ENCODE assay signal across 14 cellular contexts in the genomic region with DNA sequence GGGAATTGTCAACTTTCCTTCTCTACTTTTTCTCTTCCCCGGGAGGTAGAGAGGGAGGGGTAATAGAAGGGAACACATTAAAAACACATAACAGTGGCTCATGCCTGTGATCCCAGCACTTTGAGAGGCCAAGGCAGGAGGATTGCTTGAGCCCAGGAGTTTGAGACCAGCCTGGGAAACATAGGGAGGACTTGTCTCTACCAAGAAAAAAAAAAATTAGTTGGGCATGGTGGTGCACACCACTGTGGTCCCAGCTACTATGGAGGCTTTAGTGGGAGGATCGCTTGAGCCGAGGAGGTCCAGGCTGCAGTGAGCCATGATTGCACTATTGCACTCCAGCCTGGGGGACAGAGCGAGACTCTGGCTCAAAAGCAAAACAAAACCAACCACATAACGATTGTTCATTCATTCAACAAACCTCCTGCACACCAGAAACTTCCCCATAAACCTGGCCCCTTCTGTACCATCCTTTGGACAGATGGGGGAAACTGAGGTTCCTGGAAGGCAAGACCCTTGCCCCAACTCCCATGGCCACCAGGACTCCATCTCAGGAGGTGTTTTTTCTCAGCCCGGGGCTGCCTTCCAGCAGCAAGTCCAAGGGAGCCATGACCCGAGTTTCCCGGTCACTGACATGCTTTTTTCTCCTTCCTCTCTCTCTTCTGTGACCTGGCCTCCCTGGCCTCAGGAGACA. TPM values are rescaled to one million over a fixed set of nuclear protein-coding genes. Genes with fewer than 3 reads are reported as not detected.
DNase-seq lines count a peak whose midpoint lies in the region; ATAC-seq and TF ChIP-seq lines count a peak whose summit lies in the region.
"Had no signal": no experiment of that assay in that cellular context is flagged by ENCODE, and none has a peak within 500 bp of the region (broad histone marks: within the 10 kb centered on the region; RNA-seq: fewer than 3 reads in every experiment).

No MANE protein-coding gene starts in this region.

- no peak overlapping the region for H2BK5ac ChIP-seq in IMR-90 (ENCODE audit: low read depth, low read length, poor library complexity, severe bottlenecking)

- no peak overlapping the region for H3K56ac ChIP-seq in IMR-90 (ENCODE audit: extremely low read depth, insufficient read depth, low read length)

- no peak for TF ChIP-seq CTCF in IMR-90 (conservative IDR thresholded peaks at IDR 0.05; ENCODE audit: low read depth, low read length)
- TF ChIP-seq CTCF in body of pancreas (IDR thresholded peaks at IDR 0.05), result no peak

- peaks cover 0 to 31% of the 10 kb centered on the region in 2 experiments; a peak in 3 of 4 replicates for H3K79me1 ChIP-seq in IMR-90 (ENCODE audit: low read depth in 1 of 2, low read length in 2 of 2)

- H3K14ac ChIP-seq in IMR-90 (replicated peaks; ENCODE audit: low read depth, low read length), result no peak overlapping the region

- peaks cover 31% of the 10 kb centered on the region for H3K4me1 ChIP-seq in CD4-positive, CD25-positive, alpha-beta regulatory T cell (ENCODE audit: control insufficient read depth, insufficient read depth, low read length, poor library complexity, severe bottlenecking)
- H3K4me1 ChIP-seq in IMR-90 (ENCODE audit: control insufficient read depth, insufficient read depth, low read length) (peaks cover 13% of the 10 kb centered on the region), body of pancreas (peaks cover 23% of the 10 kb centered on the region)

- H3K27me3 Mint-ChIP-seq in CD4-positive, CD25-positive, alpha-beta regulatory T cell, result peaks cover 13% of the 10 kb centered on the region
- H3K27me3 Mint-ChIP-seq in effector memory CD8-positive, alpha-beta T cell, result peaks cover 0 to 10% of the 10 kb centered on the region in 2 donors
- peaks cover 6 to 7% of the 10 kb centered on the region in 2 donors for H3K27me3 Mint-ChIP-seq in natural killer cell treated with Interleukin-12 subunit alpha and Interleukin-12 subunit beta and Interleukin-15 and Interleukin-18, amount 100 ng/mL, for 72 hours

- H3K36me3 ChIP-seq in CD4-positive, CD25-positive, alpha-beta regulatory T cell (ENCODE audit: control insufficient read depth, insufficient read depth, low read length), result peaks cover 17% of the 10 kb centered on the region
- H3K36me3 ChIP-seq in IMR-90 (ENCODE audit: control insufficient read depth, insufficient read depth, low read length) (no peaks in the 10 kb centered on the region), body of pancreas (replicated peaks in 1 of 2; ENCODE audit: insufficient read depth in 1 of 2, low read depth in 2 of 2) (no peaks in the 10 kb centered on the region)

- intact Hi-C loops in IMR-90 (cut with micrococcal nuclease) (no loop called here), body of pancreas (cut with DNase I) (no loop called here)

- 0 out of 2 replicates have a peak overlapping the region, but pooled peaks have one; percentile 36 for H3K4ac ChIP-seq in IMR-90 (ENCODE audit: low read depth, low read length)

- H3K23ac ChIP-seq in IMR-90 (ENCODE audit: low read depth, low read length), result no peak overlapping the region; the same call in 1 of the 2 replicates

- no peak overlapping the region for H2BK20ac ChIP-seq in IMR-90 (ENCODE audit: low read depth, low read length)

- in situ Hi-C loops in IMR-90 (cut with MboI; ENCODE audit: low sequenced_read_pairs), result no loop called here

- H3K4me3 ChIP-seq in CD4-positive, CD25-positive, alpha-beta regulatory T cell (ENCODE audit: low read depth, low read length), result peak overlapping the region; percentile 11
- H3K4me3 ChIP-seq in IMR-90 (ENCODE audit: insufficient read depth, low read depth, low read length), result no peak overlapping the region
- H3K4me3 ChIP-seq in body of pancreas, result no peak overlapping the region

- dilution Hi-C loops in IMR-90 (cut with HindIII; ENCODE audit: low sequenced_read_pairs, unreplicated experiment), result no loop called here

- peak overlapping the region; percentile 7 to 95 (median 71) for H3K4me3 Mint-ChIP-seq in CD4-positive, CD25-positive, alpha-beta regulatory T cell
- H3K4me3 Mint-ChIP-seq in effector memory CD8-positive, alpha-beta T cell, result peak overlapping the region; percentile 94 to 98
- H3K4me3 Mint-ChIP-seq in natural killer cell treated with Interleukin-12 subunit alpha and Interleukin-12 subunit beta and Interleukin-15 and Interleukin-18, amount 100 ng/mL, for 72 hours, result peak overlapping the region; percentile 30
- H3K4me3 Mint-ChIP-seq: activated CD8-positive, alpha-beta memory T cell treated with anti-CD3 and anti-CD28 coated beads, Interleukin-2, amount 10 ng/mL, durations not matched to agents 7 days and 5 days had no signal

- no peak overlapping the region for H3K18ac ChIP-seq in IMR-90 (ENCODE audit: low read depth, low read length)

- peak overlapping the region; percentile 80 for H2AFZ ChIP-seq in IMR-90 (replicated peaks; ENCODE audit: low read length, poor library complexity)

- no peak for TF ChIP-seq RAD21 in IMR-90 (IDR thresholded peaks at IDR 0.05; ENCODE audit: low read length)

- no TSS peak for BruUV-seq in IMR-90 (replicated peaks; lab: Mats Ljungman, UMichigan)

- H3K9me1 ChIP-seq in IMR-90 (ENCODE audit: insufficient read depth, low read length), result peaks cover 3% of the 10 kb centered on the region; the same call in 1 of the 2 replicates

- H4K20me1 ChIP-seq in IMR-90 (ENCODE audit: insufficient read depth, low read length), result peaks cover 14% of the 10 kb centered on the region; the same call in 1 of the 2 replicates

- H3K27ac ChIP-seq in CD4-positive, CD25-positive, alpha-beta regulatory T cell (ENCODE audit: insufficient read depth, low read length, poor library complexity, severe bottlenecking), result no peak overlapping the region
- H3K27ac ChIP-seq in IMR-90 (ENCODE audit: insufficient read depth, low read length) (no peak overlapping the region), body of pancreas (no peak overlapping the region)
- H3K27ac ChIP-seq: epithelial cell of prostate had no signal

- ATAC-seq in CD4-positive, CD25-positive, alpha-beta regulatory T cell (ENCODE audit: low read depth in 2 of 2), result no peak
- no peak for ATAC-seq in IMR-90 (ENCODE audit: low read depth)
- ATAC-seq in effector memory CD8-positive, alpha-beta T cell (replicated peaks), result no peak
- no peak for ATAC-seq in natural killer cell treated with Interleukin-12 subunit alpha and Interleukin-12 subunit beta and Interleukin-15 and Interleukin-18, amount 100 ng/mL, for 72 hours
- ATAC-seq in HG02798 (IDR thresholded peaks at IDR 0.05; ENCODE audit: poor library complexity, unreplicated experiment), result no peak
- no peak for ATAC-seq in GM21576 (IDR thresholded peaks at IDR 0.05; ENCODE audit: unreplicated experiment)
- ATAC-seq in body of pancreas, result no peak
- ATAC-seq: activated CD8-positive, alpha-beta memory T cell treated with anti-CD3 and anti-CD28 coated beads, Interleukin-2, amount 10 ng/mL, durations not matched to agents 7 days and 5 days; stimulated activated naive CD8-positive, alpha-beta T cell treated with anti-CD3 and anti-CD28 coated beads, Interleukin-15, Interleukin-2, amounts not matched to agents 100 U/mL and 50 U/mL, for 24 hours had no signal

- no peak overlapping the region for H2BK120ac ChIP-seq in IMR-90 (ENCODE audit: low read depth, low read length)

- H2AK9ac ChIP-seq in IMR-90 (replicated peaks; ENCODE audit: low read depth, low read length, poor library complexity), result peak overlapping the region; percentile 38

- H3K36me3 Mint-ChIP-seq in CD4-positive, CD25-positive, alpha-beta regulatory T cell, result no peaks in the 10 kb centered on the region
- H3K36me3 Mint-ChIP-seq in effector memory CD8-positive, alpha-beta T cell (ENCODE audit: insufficient read depth), result peaks cover 100% of the 10 kb centered on the region
- H3K36me3 Mint-ChIP-seq in natural killer cell treated with Interleukin-12 subunit alpha and Interleukin-12 subunit beta and Interleukin-15 and Interleukin-18, amount 100 ng/mL, for 72 hours, result peaks cover 5% of the 10 kb centered on the region
- H3K36me3 Mint-ChIP-seq: activated CD8-positive, alpha-beta memory T cell treated with anti-CD3 and anti-CD28 coated beads, Interleukin-2, amount 10 ng/mL, durations not matched to agents 7 days and 5 days had no signal

- WGBS in IMR-90 (ENCODE audit: extremely low coverage in 2 of 2, insufficient read length in 1 of 2), 2 experiments, result no CpG with 5 or more reads among the region's 8 CpGs
- 53 to 60% methylated on average over 8 of the region's 8 CpGs for WGBS in body of pancreas, 2 donors

- peaks cover 3 to 40% (median 22%) of the 10 kb centered on the region in 4 donors for H3K4me1 Mint-ChIP-seq in CD4-positive, CD25-positive, alpha-beta regulatory T cell
- peaks cover 54 to 70% of the 10 kb centered on the region in 2 donors for H3K4me1 Mint-ChIP-seq in effector memory CD8-positive, alpha-beta T cell (ENCODE audit: low read depth in 2 of 2)
- H3K4me1 Mint-ChIP-seq in natural killer cell treated with Interleukin-12 subunit alpha and Interleukin-12 subunit beta and Interleukin-15 and Interleukin-18, amount 100 ng/mL, for 72 hours (ENCODE audit: low read depth in 2 of 2), result peaks cover 51 to 56% of the 10 kb centered on the region in 2 donors

- peak in 1 of 3 donors; percentile 20 for DNase-seq in CD4-positive, CD25-positive, alpha-beta regulatory T cell
- no peak for DNase-seq in IMR-90
- DNase-seq in effector memory CD8-positive, alpha-beta T cell, result peak in 2 of 3 experiments; percentile 28 to 33
- DNase-seq in natural killer cell treated with Interleukin-12 subunit alpha and Interleukin-12 subunit beta and Interleukin-15 and Interleukin-18, amount 100 ng/mL, for 72 hours (ENCODE audit: low spot score), result no peak
- no peak for DNase-seq in NCI-H1048 (lab: John Stamatoyannopoulos, UW)
- DNase-seq in body of pancreas, result no peak
- DNase-seq: activated CD8-positive, alpha-beta memory T cell treated with anti-CD3 and anti-CD28 coated beads, Interleukin-2, amount 10 ng/mL, durations not matched to agents 7 days and 5 days; kidney glomerular epithelial cell; NCI-H510A treated with DMSO at 0.1 percent for 48 hours; RPMI8226; stimulated activated naive CD8-positive, alpha-beta T cell treated with anti-CD3 and anti-CD28 coated beads, Interleukin-15, Interleukin-2, amounts not matched to agents 100 U/mL and 50 U/mL, for 24 hours had no signal

- no peak for TF ChIP-seq POLR2A in IMR-90 (IDR thresholded peaks at IDR 0.05; ENCODE audit: low read depth, low read length)
- no peak for TF ChIP-seq POLR2A in body of pancreas (IDR thresholded peaks at IDR 0.05)

- POLR2A ChIA-PET in IMR-90 (lab: Charles Lee; ENCODE audit: unreplicated experiment), result no interaction called here

- H4K5ac ChIP-seq in IMR-90 (ENCODE audit: low read depth, low read length), result no peak overlapping the region

- no peaks in the 10 kb centered on the region for H3K9me3 ChIP-seq in CD4-positive, CD25-positive, alpha-beta regulatory T cell (ENCODE audit: control insufficient read depth in 2 of 2, low read length in 2 of 2)
- H3K9me3 ChIP-seq in IMR-90 (ENCODE audit: control insufficient read depth, insufficient read depth, low read length) (no peaks in the 10 kb centered on the region), body of pancreas (no peaks in the 10 kb centered on the region)

- H3K27ac Mint-ChIP-seq in CD4-positive, CD25-positive, alpha-beta regulatory T cell, result peak overlapping the region in 1 of 3 donors; percentile 87
- H3K27ac Mint-ChIP-seq in effector memory CD8-positive, alpha-beta T cell, result peak overlapping the region; percentile 96 to 100
- H3K27ac Mint-ChIP-seq in natural killer cell treated with Interleukin-12 subunit alpha and Interleukin-12 subunit beta and Interleukin-15 and Interleukin-18, amount 100 ng/mL, for 72 hours, result peak overlapping the region; percentile 21 to 30
- H3K27ac Mint-ChIP-seq: activated CD8-positive, alpha-beta memory T cell treated with anti-CD3 and anti-CD28 coated beads, Interleukin-2, amount 10 ng/mL, durations not matched to agents 7 days and 5 days had no signal

- peaks cover 0 to 7% (median 0%) of the 10 kb centered on the region in 7 donors for H3K9me3 Mint-ChIP-seq in CD4-positive, CD25-positive, alpha-beta regulatory T cell
- no peaks in the 10 kb centered on the region for H3K9me3 Mint-ChIP-seq in effector memory CD8-positive, alpha-beta T cell
- no peaks in the 10 kb centered on the region for H3K9me3 Mint-ChIP-seq in natural killer cell treated with Interleukin-12 subunit alpha and Interleukin-12 subunit beta and Interleukin-15 and Interleukin-18, amount 100 ng/mL, for 72 hours

- H4K91ac ChIP-seq in IMR-90 (ENCODE audit: insufficient read depth, low read depth, low read length), result no peak overlapping the region; the same call in 1 of the 2 replicates

- CTCF ChIA-PET in IMR-90 (lab: Yijun Ruan, JAX), result interaction anchor here (0.5 to 1.8 kb wide), 2 partner anchors 15 to 33 kb away, joined by 3 to 7 read pairs; no protein-coding TSS in a partner anchor

- H3K27me3 ChIP-seq in CD4-positive, CD25-positive, alpha-beta regulatory T cell (ENCODE audit: control insufficient read depth, insufficient read depth, low read length), result no peaks in the 10 kb centered on the region
- H3K27me3 ChIP-seq in IMR-90 (ENCODE audit: control insufficient read depth, insufficient read depth, low read length) (no peaks in the 10 kb centered on the region), body of pancreas (no peaks in the 10 kb centered on the region)

- H2BK15ac ChIP-seq in IMR-90 (ENCODE audit: low read depth, low read length), result no peak overlapping the region

- no peak overlapping the region for H3K9ac ChIP-seq in IMR-90 (ENCODE audit: low read depth, low read length)

- peak overlapping the region; percentile 6; the same call in 1 of the 2 replicates for H3K4me2 ChIP-seq in IMR-90 (ENCODE audit: low read depth, low read length)

- no peak overlapping the region for H2AK5ac ChIP-seq in IMR-90 (ENCODE audit: low read depth, low read length)

- H4K8ac ChIP-seq in IMR-90 (ENCODE audit: low read depth in 2 of 2, low read length in 2 of 2), result peak overlapping the region in 1 of 2 experiments; percentile 64; a peak in 3 of 4 replicates

RNA-seq across cellular contexts. Expression of a gene that starts 4.2 kb away (rescaled TPM):
- 731 TPM for total RNA-seq in CD4-positive, CD25-positive, alpha-beta regulatory T cell
- polyA plus RNA-seq in CD4-positive, CD25-positive, alpha-beta regulatory T cell, result 10 to 100 TPM in 2 of 4 donors, 1 to 10 TPM in 2; 5.2 to 12.7 (median 9.6) TPM
- total RNA-seq in IMR-90 (2012; rRNA removed), result 11.1 and 31.9 TPM in 2 replicates
- polyA plus RNA-seq in IMR-90 (2012; rRNA removed), result 15.6 and 60.1 TPM in 2 replicates
- polyA plus RNA-seq in IMR-90 (2012; cell fraction: cytosol; rRNA removed), result 52.4 and 90.3 TPM in 2 replicates
- polyA plus RNA-seq in IMR-90 (2012; cell fraction: nucleus; rRNA removed; ENCODE audit: low replicate concordance), result 982 and 1,348 TPM in 2 replicates
- total RNA-seq in natural killer cell treated with Interleukin-12 subunit alpha and Interleukin-12 subunit beta and Interleukin-15 and Interleukin-18, amount 100 ng/mL, for 72 hours, result 10 to 100 TPM; 16.3 to 18.0 TPM
- total RNA-seq in body of pancreas, result 10 to 100 TPM in 1 of 2 donors, 1 to 10 TPM in 1; 4.2 to 84.7 TPM

RNA-seq across cellular contexts. Expression of a gene that starts 24.8 kb away (rescaled TPM):
- 1.5 TPM for total RNA-seq in CD4-positive, CD25-positive, alpha-beta regulatory T cell
- polyA plus RNA-seq in CD4-positive, CD25-positive, alpha-beta regulatory T cell, result under 1 TPM; 0.09 to 0.88 (median 0.28) TPM
- total RNA-seq in IMR-90 (2012; rRNA removed) (5.3 and 5.7 TPM in 2 replicates), body of pancreas (1 to 10 TPM; 2.9 to 5.6 TPM)
- polyA plus RNA-seq in IMR-90 (2012; rRNA removed), result 17.4 and 19.4 TPM in 2 replicates
- polyA plus RNA-seq in IMR-90 (2012; cell fraction: cytosol; rRNA removed), result 16.9 and 38.3 TPM in 2 replicates
- 11.9 and 20.0 TPM in 2 replicates for polyA plus RNA-seq in IMR-90 (2012; cell fraction: nucleus; rRNA removed; ENCODE audit: low replicate concordance)
- total RNA-seq in natural killer cell treated with Interleukin-12 subunit alpha and Interleukin-12 subunit beta and Interleukin-15 and Interleukin-18, amount 100 ng/mL, for 72 hours, result 1 to 10 TPM; 5.9 to 7.8 TPM

RNA-seq across cellular contexts. Expression of a gene that starts 26.2 kb away (rescaled TPM):
- total RNA-seq in CD4-positive, CD25-positive, alpha-beta regulatory T cell, result 2.3 TPM
- 1 to 10 TPM; 2.5 to 6.7 (median 3.7) TPM for polyA plus RNA-seq in CD4-positive, CD25-positive, alpha-beta regulatory T cell
- total RNA-seq in IMR-90 (2012; rRNA removed), result 0.56 and 0.90 TPM in 2 replicates
- 1.6 TPM in 2 replicates for polyA plus RNA-seq in IMR-90 (2012; rRNA removed)
- polyA plus RNA-seq in IMR-90 (2012; cell fraction: cytosol; rRNA removed), result 2.0 and 2.9 TPM in 2 replicates
- 3.4 and 4.5 TPM in 2 replicates for polyA plus RNA-seq in IMR-90 (2012; cell fraction: nucleus; rRNA removed; ENCODE audit: low replicate concordance)
- total RNA-seq in natural killer cell treated with Interleukin-12 subunit alpha and Interleukin-12 subunit beta and Interleukin-15 and Interleukin-18, amount 100 ng/mL, for 72 hours, result 1 to 10 TPM; 3.2 to 3.6 TPM
- total RNA-seq in body of pancreas, result not detected

RNA-seq across cellular contexts. Expression of a gene that starts 35.3 kb away (rescaled TPM):
- 115 TPM for total RNA-seq in CD4-positive, CD25-positive, alpha-beta regulatory T cell
- polyA plus RNA-seq in CD4-positive, CD25-positive, alpha-beta regulatory T cell, result 10 to 100 TPM; 40.3 to 53.2 (median 50.4) TPM
- total RNA-seq in IMR-90 (2012; rRNA removed), result 61.1 and 66.9 TPM in 2 replicates
- 88.8 and 126 TPM in 2 replicates for polyA plus RNA-seq in IMR-90 (2012; rRNA removed)
- polyA plus RNA-seq in IMR-90 (2012; cell fraction: cytosol; rRNA removed), result 92.1 and 92.3 TPM in 2 replicates
- 91.0 and 119 TPM in 2 replicates for polyA plus RNA-seq in IMR-90 (2012; cell fraction: nucleus; rRNA removed; ENCODE audit: low replicate concordance)
- total RNA-seq in natural killer cell treated with Interleukin-12 subunit alpha and Interleukin-12 subunit beta and Interleukin-15 and Interleukin-18, amount 100 ng/mL, for 72 hours, result 100 to 1,000 TPM; 447 to 589 TPM
- 10 to 100 TPM; 27.0 to 29.7 TPM for total RNA-seq in body of pancreas

RNA-seq across cellular contexts. Expression of a gene that starts 48.3 kb away (rescaled TPM):
- 30.5 TPM for total RNA-seq in CD4-positive, CD25-positive, alpha-beta regulatory T cell
- polyA plus RNA-seq in CD4-positive, CD25-positive, alpha-beta regulatory T cell, result 10 to 100 TPM; 25.9 to 28.7 (median 26.3) TPM
- total RNA-seq in IMR-90 (2012; rRNA removed), result 76.9 and 84.2 TPM in 2 replicates
- 132 and 153 TPM in 2 replicates for polyA plus RNA-seq in IMR-90 (2012; rRNA removed)
- polyA plus RNA-seq in IMR-90 (2012; cell fraction: cytosol; rRNA removed), result 113 and 118 TPM in 2 replicates
- polyA plus RNA-seq in IMR-90 (2012; cell fraction: nucleus; rRNA removed; ENCODE audit: low replicate concordance), result 152 and 183 TPM in 2 replicates
- total RNA-seq in natural killer cell treated with Interleukin-12 subunit alpha and Interleukin-12 subunit beta and Interleukin-15 and Interleukin-18, amount 100 ng/mL, for 72 hours, result 10 to 100 TPM; 65.0 to 67.8 TPM
- total RNA-seq in body of pancreas, result 10 to 100 TPM; 91.3 to 97.9 TPM

Comparison
In these comparisons a context has a peak if more than half of its experiments do, and no peak if none do; other contexts are left out.
1. DNase-seq: peak in effector memory CD8-positive, alpha-beta T cell (2 of 3); none in IMR-90 (single experiment), natural killer cell treated with Interleukin-12 subunit alpha and Interleukin-12 subunit beta and Interleukin-15 and Interleukin-18, amount 100 ng/mL, for 72 hours (single experiment), NCI-H1048 (single experiment) and body of pancreas (0 of 4).
2. H3K4me3 Mint-ChIP-seq: peak in every context shown above with its lines; median percentile 96 in effector memory CD8-positive, alpha-beta T cell; 71 in CD4-positive, CD25-positive, alpha-beta regulatory T cell; 30 in natural killer cell treated with Interleukin-12 subunit alpha and Interleukin-12 subunit beta and Interleukin-15 and Interleukin-18, amount 100 ng/mL, for 72 hours.